ENCODE assay signal across 10 cellular contexts in genomic region chr10:18649364-18649959, GRCh38. TPM values are rescaled to one million over a fixed set of nuclear protein-coding genes. Genes with fewer than 3 reads are reported as not detected.
DNase-seq lines count a peak whose midpoint lies in the region; ATAC-seq, FAIRE-seq and TF ChIP-seq lines count a peak whose summit lies in the region.
"Had no signal": no experiment of that assay in that cellular context is flagged by ENCODE, and none has a peak within 500 bp of the region (broad histone marks: within the 10 kb centered on the region; RNA-seq: fewer than 3 reads in every experiment).

No MANE protein-coding gene starts in this region.

- peak overlapping the region; percentile 91 to 98 for H3K27ac Mint-ChIP-seq in natural killer cell

- no peak for DNase-seq in adipocyte (ENCODE audit: low read depth)
- no peak for DNase-seq in natural killer cell
- DNase-seq in retina = no peak
- no peak for DNase-seq in stimulated activated CD4-positive, alpha-beta T cell treated with anti-CD3 and anti-CD28 coated beads, Interleukin-2, amount 100 ng/mL, for 48 hours
- DNase-seq: stimulated activated CD4-positive, alpha-beta T cell treated with anti-CD3 and anti-CD28 coated beads, Interleukin-1b, Interleukin-23, amount 100 ng/mL, for 48 hours had no signal

- no peak for ATAC-seq in natural killer cell
- ATAC-seq in GM19035 (IDR thresholded peaks at IDR 0.05; ENCODE audit: unreplicated experiment) = no peak
- no peak for ATAC-seq in HG03354 (IDR thresholded peaks at IDR 0.05; ENCODE audit: poor library complexity, severe bottlenecking, unreplicated experiment)
- ATAC-seq: left lobe of liver had no signal

- H3K4me2 ChIP-seq in Loucy (ENCODE audit: low read depth, low read length, poor library complexity, severe bottlenecking) = peak overlapping the region; percentile 88

- peak overlapping the region; percentile 92 for H3K9ac ChIP-seq in Loucy (ENCODE audit: low read depth, low read length, poor library complexity, severe bottlenecking)
- H3K9ac ChIP-seq in adipocyte (ENCODE audit: low read length) = no peak overlapping the region

- no peak overlapping the region for H2AFZ ChIP-seq in Loucy (ENCODE audit: low read length)

- intact Hi-C loops in natural killer cell (cut with micrococcal nuclease) = no loop called here

- H3K36me3 Mint-ChIP-seq in natural killer cell = no peaks in the 10 kb centered on the region

- H3K4me1 Mint-ChIP-seq in natural killer cell = peaks cover 31 to 40% of the 10 kb centered on the region in 2 donors

- H3K9me2 ChIP-seq in Loucy (replicated peaks; ENCODE audit: low read depth, low read length) = no peaks in the 10 kb centered on the region

- H3K36me3 ChIP-seq in Loucy (ENCODE audit: insufficient read depth, low read length) (no peaks in the 10 kb centered on the region), adipocyte (ENCODE audit: control insufficient read depth, insufficient read depth, low read length, severe bottlenecking) (peaks cover 5% of the 10 kb centered on the region)

- FAIRE-seq in G401.6 (lab: Jason Lieb, UNC) = peak; percentile 21

- H3F3A ChIP-seq in Loucy (ENCODE audit: low read depth) = peaks cover 6% of the 10 kb centered on the region; the same call in 1 of the 2 replicates

- H3K4me1 ChIP-seq in Loucy (ENCODE audit: insufficient read depth, low read length, poor library complexity, severe bottlenecking) (peaks cover 33% of the 10 kb centered on the region), adipocyte (ENCODE audit: control insufficient read depth, insufficient read depth, low read length) (peaks cover 18% of the 10 kb centered on the region)

- no peaks in the 10 kb centered on the region for H3K27me3 Mint-ChIP-seq in natural killer cell (ENCODE audit: low read depth in 2 of 2)

- H3K9me3 Mint-ChIP-seq in natural killer cell = no peaks in the 10 kb centered on the region

- peak overlapping the region; percentile 92 for H3K4me3 Mint-ChIP-seq in natural killer cell

- TF ChIP-seq CTCF in Loucy (conservative IDR thresholded peaks at IDR 0.05; ENCODE audit: low read length) (no peak), natural killer cell (IDR thresholded peaks at IDR 0.05) (no peak)

- H3K79me2 ChIP-seq in Loucy (ENCODE audit: insufficient read depth, low read length) = peaks cover 43% of the 10 kb centered on the region

- no peaks in the 10 kb centered on the region for H4K20me1 ChIP-seq in Loucy (ENCODE audit: insufficient read depth, low read length, poor library complexity, severe bottlenecking)

- H3K4me3 ChIP-seq in Loucy (ENCODE audit: low read length, poor library complexity, severe bottlenecking) (peak overlapping the region; percentile 94), adipocyte (ENCODE audit: low read length) (peak overlapping the region; percentile 99)

- no peaks in the 10 kb centered on the region for H3K27me3 ChIP-seq in Loucy (ENCODE audit: insufficient read depth, low read length, poor library complexity, severe bottlenecking)
- no peaks in the 10 kb centered on the region for H3K27me3 ChIP-seq in adipocyte (replicated peaks; ENCODE audit: control insufficient read depth, insufficient read depth, low read length)

- H3K9me3 ChIP-seq in Loucy (ENCODE audit: insufficient read depth, low read depth, low read length) (no peaks in the 10 kb centered on the region), adipocyte (ENCODE audit: control insufficient read depth, low read length) (no peaks in the 10 kb centered on the region)

RNA-seq across cellular contexts. Expression of gene NSUN6, which starts 1.9 kb away (rescaled TPM):
- 10 to 100 TPM; 25.7 to 36.9 (median 26.4) TPM for total RNA-seq in natural killer cell

RNA-seq across cellular contexts. Expression of gene ARL5B, which starts 9.8 kb away (rescaled TPM):
- 10 to 100 TPM; 19.1 to 25.9 (median 20.8) TPM for total RNA-seq in natural killer cell
